Comparison of ENCODE assay signal across 8 cellular contexts in the genomic region with DNA sequence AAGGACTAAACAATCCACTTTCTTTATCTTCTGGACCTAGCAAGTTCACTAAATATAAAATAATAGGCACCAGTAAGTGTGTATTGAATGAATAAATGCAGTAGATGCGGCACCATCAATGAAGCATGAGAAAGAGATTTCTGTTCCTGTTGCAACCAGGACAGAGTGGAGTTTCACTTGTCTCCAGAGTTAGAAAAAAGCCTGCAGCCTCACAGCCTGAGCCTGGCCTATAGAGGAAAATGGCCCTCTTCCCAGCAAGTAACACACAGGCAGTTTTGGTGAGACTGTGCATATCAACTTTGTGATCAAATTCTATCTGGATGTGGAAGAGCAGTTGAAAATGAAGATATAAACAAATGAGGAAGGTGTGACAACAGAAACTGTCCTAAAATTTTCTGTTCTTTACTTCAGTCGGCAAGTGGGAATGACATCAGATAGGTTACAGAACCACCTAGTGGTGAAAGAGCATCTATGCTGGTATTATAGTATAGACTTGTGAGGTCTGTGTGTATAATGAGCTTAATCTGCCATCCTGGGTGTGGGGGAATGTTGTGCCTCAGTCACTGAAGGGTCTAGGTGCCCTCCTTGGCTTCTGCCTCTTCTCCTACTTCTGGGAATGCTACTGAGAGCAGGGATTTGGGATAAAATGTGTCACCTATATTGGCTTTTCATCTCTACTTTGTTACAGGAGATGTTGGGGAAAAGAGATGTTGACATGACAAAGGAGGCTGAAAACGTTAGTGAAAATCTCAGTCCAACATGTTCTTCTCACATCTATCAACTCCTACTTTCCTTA. TPM values are rescaled to one million over a fixed set of nuclear protein-coding genes. Genes with fewer than 3 reads are reported as not detected.
DNase-seq lines count a peak whose midpoint lies in the region; ATAC-seq, FAIRE-seq and TF ChIP-seq lines count a peak whose summit lies in the region.

No MANE protein-coding gene starts in this region.

- no peak overlapping the region for H3K27ac ChIP-seq in GM12878 (ENCODE audit: control insufficient read depth, insufficient read depth)
- no peak overlapping the region for H3K27ac ChIP-seq in keratinocyte (ENCODE audit: control insufficient read depth, insufficient read depth, low read length)

- RAD21 ChIA-PET in GM12878 (lab: Charles Lee; ENCODE audit: unreplicated experiment): interaction anchor here (0.6 to 1.9 kb wide), 17 partner anchors 8 to 1223 kb away, joined by 3 to 7 read pairs (median 4); a partner anchor contains a TSS

- WGBS in GM12878 (ENCODE audit: insufficient coverage, insufficient replicate concordance, low lambda C conversion rate, missing lambda C conversion rate): 0% methylated on average over 3 of the region's 3 CpGs

- no peaks in the 10 kb centered on the region for H3K9me1 ChIP-seq in keratinocyte (ENCODE audit: control insufficient read depth, extremely low read depth, insufficient read depth, low read length)

- H3K27ac Mint-ChIP-seq in type B pancreatic cell: peak overlapping the region; percentile 57

- peak; percentile 64 to 71 (median 69) for TF ChIP-seq CTCF in GM12878 (IDR thresholded peaks at IDR 0.05 in 2 of 3, conservative IDR thresholded peaks at IDR 0.05 in 1 of 3; ENCODE audit: control insufficient read depth in 2 of 3, extremely low read depth in 1 of 3, insufficient read depth in 1 of 3, low read depth in 3 of 3, low read length in 3 of 3)
- TF ChIP-seq CTCF in keratinocyte (optimal IDR thresholded peaks at IDR 0.05 in 1 of 3, IDR thresholded peaks at IDR 0.05 in 1 of 3, conservative IDR thresholded peaks at IDR 0.05 in 1 of 3; ENCODE audit: extremely low read depth in 1 of 3, insufficient read depth in 2 of 3, low read length in 3 of 3): peak; percentile 36 to 79 (median 71)
- TF ChIP-seq CTCF in type B pancreatic cell (conservative IDR thresholded peaks at IDR 0.05): peak; percentile 84

- H3K4me3 Mint-ChIP-seq in type B pancreatic cell: peak overlapping the region; percentile 34

- TF ChIP-seq POLR2A in GM12878 (IDR thresholded peaks at IDR 0.05; ENCODE audit: low read depth, low read length): no peak

- ATAC-seq in GM19324 (IDR thresholded peaks at IDR 0.05; ENCODE audit: low FRiP score, unreplicated experiment): peak; percentile 72
- ATAC-seq in HG03108 (IDR thresholded peaks at IDR 0.05; ENCODE audit: unreplicated experiment): peak; percentile 93
- ATAC-seq in GM12878: peak; percentile 99

- DNase-seq in DMS114 treated with DMSO at 0.1 percent for 48 hours (lab: John Stamatoyannopoulos, UW; ENCODE audit: unreplicated experiment) (peak; percentile 40), NCI-H460 (ENCODE audit: extremely low read depth, low read depth) (peak; percentile 23), GM12878 (ENCODE audit: low read depth, low spot score) (peak; percentile 25), keratinocyte (ENCODE audit: low read depth, low spot score) (no peak), type B pancreatic cell (ENCODE audit: extremely low spot score, unreplicated experiment) (no peak), putamen (ENCODE audit: low spot score) (no peak)

- peaks cover 41% of the 10 kb centered on the region for H3K4me1 Mint-ChIP-seq in type B pancreatic cell (ENCODE audit: unreplicated experiment)

- no peaks in the 10 kb centered on the region for H3K36me3 Mint-ChIP-seq in type B pancreatic cell

- H3K27me3 ChIP-seq in GM12878 (replicated peaks in 1 of 2; ENCODE audit: control insufficient read depth in 2 of 2, insufficient read depth in 2 of 2, low read length in 1 of 2) (no peaks in the 10 kb centered on the region; a peak in 1 of 4 replicates), keratinocyte (ENCODE audit: control insufficient read depth, extremely low read depth, insufficient read depth, low read length) (no peaks in the 10 kb centered on the region)

- dilution Hi-C loops in keratinocyte (cut with MboI; ENCODE audit: extremely low pct_ligation_motif_present, low sequenced_read_pairs): no loop called here

- no peaks in the 10 kb centered on the region for H3K9me3 Mint-ChIP-seq in type B pancreatic cell

- in situ Hi-C loops in GM12878 (cut with MboI): no loop called here

- no peak overlapping the region for H3K4me3 ChIP-seq in GM12878
- H3K4me3 ChIP-seq in keratinocyte (ENCODE audit: control insufficient read depth in 2 of 3, extremely low read depth in 1 of 3, insufficient read depth in 2 of 3, low read depth in 1 of 3, low read length in 3 of 3): no peak overlapping the region

- no peaks in the 10 kb centered on the region for H3K36me3 ChIP-seq in GM12878 (ENCODE audit: control insufficient read depth in 2 of 2, insufficient read depth in 2 of 2, low read length in 1 of 2)
- no peaks in the 10 kb centered on the region for H3K36me3 ChIP-seq in keratinocyte (ENCODE audit: control insufficient read depth in 2 of 2, extremely low read depth in 1 of 2, insufficient read depth in 2 of 2, low read length in 2 of 2)

- H3K9ac ChIP-seq in GM12878 (ENCODE audit: control insufficient read depth, insufficient read depth, low read length) (no peak overlapping the region), keratinocyte (ENCODE audit: control insufficient read depth, extremely low read depth, insufficient read depth, low read length) (no peak overlapping the region)

- H2AFZ ChIP-seq in GM12878 (ENCODE audit: control insufficient read depth, low read depth, low read length) (peak overlapping the region; percentile 80), keratinocyte (ENCODE audit: control insufficient read depth, low read length) (no peak overlapping the region)

- no peak for TF ChIP-seq EP300 in GM12878 (IDR thresholded peaks at IDR 0.05; ENCODE audit: borderline replicate concordance in 1 of 2, control insufficient read depth in 1 of 2, low read depth in 2 of 2, low read length in 2 of 2)

- POLR2A ChIA-PET in GM12878 (lab: Charles Lee): no interaction called here

- CTCF ChIA-PET in GM12878 (lab: Yijun Ruan, JAX): interaction anchor here (0.6 to 3.0 kb wide), 31 partner anchors 8 to 1226 kb away, joined by 3 to 22 read pairs (median 3); no protein-coding TSS in a partner anchor

- BruUV-seq in GM12878 (replicated peaks; lab: Mats Ljungman, UMichigan): no TSS peak

- H3K4me2 ChIP-seq in GM12878 (ENCODE audit: control insufficient read depth, insufficient read depth) (peak overlapping the region; percentile 64), keratinocyte (ENCODE audit: control insufficient read depth, extremely low read depth, insufficient read depth, low read depth, low read length) (no peak overlapping the region)

- TF ChIP-seq RAD21 in GM12878 (IDR thresholded peaks at IDR 0.05; ENCODE audit: insufficient read depth, low read depth, low read length): peak; percentile 83

- SMC1A ChIA-PET in GM12878 (lab: Charles Lee; ENCODE audit: uncharacterized antibody, unreplicated experiment): interaction anchor here (0.6 to 2.7 kb wide), 17 partner anchors 14 to 1140 kb away, joined by 3 to 15 read pairs (median 4); a partner anchor contains a TSS

- FAIRE-seq in GM12878 (lab: Jason Lieb, UNC): peak; percentile 92
- FAIRE-seq in keratinocyte (lab: Jason Lieb, UNC): peak; percentile 66

- peaks cover 11% of the 10 kb centered on the region for H3K4me1 ChIP-seq in GM12878 (ENCODE audit: control insufficient read depth, insufficient read depth, low read length)
- peaks cover 2% of the 10 kb centered on the region for H3K4me1 ChIP-seq in keratinocyte (ENCODE audit: control insufficient read depth, extremely low read depth, insufficient read depth, low read length)

- peaks cover 8% of the 10 kb centered on the region for H3K27me3 Mint-ChIP-seq in type B pancreatic cell

- H4K20me1 ChIP-seq in GM12878 (ENCODE audit: control insufficient read depth, insufficient read depth) (no peaks in the 10 kb centered on the region), keratinocyte (ENCODE audit: control insufficient read depth, extremely low read depth, insufficient read depth, low read length) (no peaks in the 10 kb centered on the region)

- no peaks in the 10 kb centered on the region for H3K79me2 ChIP-seq in GM12878 (ENCODE audit: control insufficient read depth, insufficient read depth, low read length)
- no peaks in the 10 kb centered on the region for H3K79me2 ChIP-seq in keratinocyte (ENCODE audit: control insufficient read depth, insufficient read depth, low read length)

- no peaks in the 10 kb centered on the region for H3K9me3 ChIP-seq in GM12878 (replicated peaks; ENCODE audit: control insufficient read depth, insufficient read depth, low read length)
- no peaks in the 10 kb centered on the region for H3K9me3 ChIP-seq in keratinocyte (ENCODE audit: control insufficient read depth, low read depth, low read length)

- intact Hi-C loops in GM12878 (cut with micrococcal nuclease; ENCODE audit: unreplicated experiment): loop anchor here (5.0 kb wide), 1 partner anchor 175 kb away; no protein-coding TSS in a partner anchor

RNA-seq across cellular contexts. Expression of a gene that starts 28.2 kb away (rescaled TPM):
- 43.2 and 46.3 TPM in 2 replicates for total RNA-seq in NCI-H460 (2014; rRNA removed; shearing (Covaris generic))
- 26.3 and 29.6 TPM in 2 replicates for polyA plus RNA-seq in NCI-H460 (2014; cell fraction: nucleus; rRNA removed)
- total RNA-seq in GM12878 (2013; cell fraction: nucleolus; rRNA removed): 38.0 and 42.4 TPM in 2 replicates
- total RNA-seq in GM12878 (2014; rRNA removed) (24.3 and 26.9 TPM in 2 replicates), GM12878 (2014; rRNA removed; fragmentation: Illumina TruSeq; extraction: Trizol) (33.5 and 34.0 TPM in 2 replicates), GM12878 (2021) (25.9 TPM in 2 replicates), type B pancreatic cell (ENCODE audit: low replicate concordance) (65.3 and 82.8 TPM in 2 replicates)
- 63.1 TPM for polyA plus RNA-seq in GM12878 (2011; ENCODE audit: low read depth)
- polyA plus RNA-seq in GM12878 (2011; rRNA removed) (50.4 and 58.7 TPM in 2 replicates), GM12878 (2014; fragmentation: Illumina TruSeq; extraction: Trizol) (34.6 and 42.1 TPM in 2 replicates), GM12878 (2014; fragmentation: Nextera tagmentation; extraction: Ambion mirVana) (10 to 100 TPM; 25.4 to 47.9 TPM), GM12878 (2014; rRNA removed) (19.5 and 20.0 TPM in 2 replicates), GM12878 (2016; fragmentation: Nextera tagmentation; extraction: Ambion mirVana) (10 to 100 TPM; 41.5 to 45.5 TPM), keratinocyte (66.3 to 83.9 TPM (median 77.9 TPM) in 3 replicates)
- 24.5 and 41.7 TPM in 2 replicates for polyA plus RNA-seq in GM12878 (2011; cell fraction: cytosol; rRNA removed)
- 9.1 and 11.1 TPM in 2 replicates for polyA plus RNA-seq in GM12878 (2011; cell fraction: nucleus; rRNA removed)
- polyA plus RNA-seq in GM12878 (2012): 30.5 and 31.8 TPM in 2 replicates
- 31.7 and 63.8 TPM in 2 replicates for polyA minus RNA-seq in GM12878 (2011; rRNA and poly(A)+ RNA removed)
- polyA minus RNA-seq in GM12878 (2011; cell fraction: cytosol; rRNA and poly(A)+ RNA removed): 19.2 and 22.6 TPM in 2 replicates
- polyA minus RNA-seq in GM12878 (2011; cell fraction: nucleus; rRNA and poly(A)+ RNA removed): 14.0 and 20.1 TPM in 2 replicates
- polyA plus RNA-seq in keratinocyte (2011; ENCODE audit: low read depth): 10.7 TPM
- 29.4 and 55.1 TPM in 2 replicates for polyA plus RNA-seq in keratinocyte (2011; cell fraction: cytosol; rRNA removed)
- polyA plus RNA-seq in keratinocyte (2011; cell fraction: nucleus; rRNA removed): 63.8 and 83.5 TPM in 2 replicates
- 37.0 and 52.5 TPM in 2 replicates for polyA plus RNA-seq in keratinocyte (2012; ENCODE audit: low replicate concordance)
- polyA minus RNA-seq in keratinocyte: 21.8 to 84.0 TPM (median 67.9 TPM) in 3 replicates
- polyA minus RNA-seq in keratinocyte (2011; cell fraction: cytosol; rRNA and poly(A)+ RNA removed): 28.6 TPM
- polyA minus RNA-seq in keratinocyte (2011; cell fraction: nucleus; rRNA and poly(A)+ RNA removed): 27.6 and 63.0 TPM in 2 replicates

RNA-seq across cellular contexts. Expression of a gene that starts 28.4 kb away (rescaled TPM):
- total RNA-seq in NCI-H460 (2014; rRNA removed; shearing (Covaris generic)): 2.0 and 2.8 TPM in 2 replicates
- polyA plus RNA-seq in NCI-H460 (2014; cell fraction: nucleus; rRNA removed): 2.0 and 2.2 TPM in 2 replicates
- 1.1 and 1.2 TPM in 2 replicates for total RNA-seq in GM12878 (2013; cell fraction: nucleolus; rRNA removed)
- 0.06 and 0.11 TPM in 2 replicates for total RNA-seq in GM12878 (2014; rRNA removed)
- 0.04 and 0.14 TPM in 2 replicates for total RNA-seq in GM12878 (2014; rRNA removed; fragmentation: Illumina TruSeq; extraction: Trizol)
- 0.10 and 0.19 TPM in 2 replicates for total RNA-seq in GM12878 (2021)
- polyA plus RNA-seq in GM12878 (2011; ENCODE audit: low read depth): not detected
- 0.10 and 0.19 TPM in 2 replicates for polyA plus RNA-seq in GM12878 (2011; rRNA removed)
- polyA plus RNA-seq in GM12878 (2011; cell fraction: cytosol; rRNA removed): 0.07 and 0.09 TPM in 2 replicates
- 0.06 and 0.16 TPM in 2 replicates for polyA plus RNA-seq in GM12878 (2011; cell fraction: nucleus; rRNA removed)
- polyA plus RNA-seq in GM12878 (2012): 0.07 TPM in 1 of 2 replicates, not detected in the other
- 0.03 TPM in 2 replicates for polyA plus RNA-seq in GM12878 (2014; fragmentation: Illumina TruSeq; extraction: Trizol)
- polyA plus RNA-seq in GM12878 (2014; fragmentation: Nextera tagmentation; extraction: Ambion mirVana): under 1 TPM in 1 of 2 experiments, not detected in 1; 0.03 TPM
- 0.09 TPM in 2 replicates for polyA plus RNA-seq in GM12878 (2014; rRNA removed)
- polyA plus RNA-seq in GM12878 (2016; fragmentation: Nextera tagmentation; extraction: Ambion mirVana): not detected
- polyA minus RNA-seq in GM12878 (2011; rRNA and poly(A)+ RNA removed): 0.26 and 0.59 TPM in 2 replicates
- not detected in 2 replicates for polyA minus RNA-seq in GM12878 (2011; cell fraction: cytosol; rRNA and poly(A)+ RNA removed)
- polyA minus RNA-seq in GM12878 (2011; cell fraction: nucleus; rRNA and poly(A)+ RNA removed): 0.48 and 0.60 TPM in 2 replicates
- 0.02 to 0.08 TPM (median 0.04 TPM) in 3 replicates for polyA plus RNA-seq in keratinocyte
- not detected for polyA plus RNA-seq in keratinocyte (2011; ENCODE audit: low read depth)
- polyA plus RNA-seq in keratinocyte (2011; cell fraction: cytosol; rRNA removed): 0.01 and 0.04 TPM in 2 replicates
- 0.01 and 0.03 TPM in 2 replicates for polyA plus RNA-seq in keratinocyte (2011; cell fraction: nucleus; rRNA removed)
- 0.03 TPM in 1 of 2 replicates, not detected in the other for polyA plus RNA-seq in keratinocyte (2012; ENCODE audit: low replicate concordance)
- 0.03 to 0.59 TPM in 2 of 3 replicates, not detected in the other for polyA minus RNA-seq in keratinocyte
- not detected for polyA minus RNA-seq in keratinocyte (2011; cell fraction: cytosol; rRNA and poly(A)+ RNA removed)
- polyA minus RNA-seq in keratinocyte (2011; cell fraction: nucleus; rRNA and poly(A)+ RNA removed): 0.08 and 0.11 TPM in 2 replicates
- total RNA-seq in type B pancreatic cell (ENCODE audit: low replicate concordance): 3.0 and 4.5 TPM in 2 replicates

Comparison
In these comparisons a context has a peak if more than half of its experiments do, and no peak if none do; other contexts are left out.
1. DNase-seq: peak in DMS114 treated with DMSO at 0.1 percent for 48 hours (single experiment), NCI-H460 (single experiment) and GM12878 (single experiment); none in keratinocyte (single experiment), type B pancreatic cell (single experiment) and putamen (single experiment).
2. Peak in every context shown above with its lines, with median percentiles within 50 percentile points of each other: ATAC-seq and CTCF ChIP-seq.